In the genomic region with DNA sequence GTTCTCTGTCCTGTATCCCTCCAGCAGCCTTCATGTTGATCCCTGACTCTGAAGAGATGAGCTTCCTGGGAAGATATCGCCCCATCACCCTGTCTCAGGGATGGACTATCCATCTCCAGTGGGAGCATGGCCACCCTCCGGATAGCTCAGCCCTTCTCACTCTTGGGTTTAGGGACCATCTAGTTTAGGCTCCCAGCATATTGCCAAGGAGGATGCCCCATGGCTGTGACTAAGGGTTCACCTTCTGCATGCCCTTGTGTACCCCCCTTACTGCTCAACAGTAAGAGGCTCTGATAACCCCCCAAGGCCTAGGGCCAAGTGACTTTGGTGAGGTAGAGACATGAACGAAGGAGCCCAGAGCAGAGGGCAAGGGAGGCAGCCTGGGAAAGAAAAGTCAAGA, we compare ENCODE assay signal across 24 cellular contexts. TPM values are rescaled to one million over a fixed set of nuclear protein-coding genes. Genes with fewer than 3 reads are reported as not detected.
DNase-seq lines count a peak whose midpoint lies in the region; ATAC-seq and TF ChIP-seq lines count a peak whose summit lies in the region.
"Had no signal": no experiment of that assay in that cellular context is flagged by ENCODE, and none has a peak within 500 bp of the region (broad histone marks: within the 10 kb centered on the region; RNA-seq: fewer than 3 reads in every experiment).

No MANE protein-coding gene starts in this region.

- H4K20me1 ChIP-seq in BLaER1, result no peaks in the 10 kb centered on the region

- H3K9me3 Mint-ChIP-seq in activated CD8-positive, alpha-beta T cell treated with anti-CD3 and anti-CD28 coated beads for 36 hours, result no peaks in the 10 kb centered on the region
- no peaks in the 10 kb centered on the region for H3K9me3 Mint-ChIP-seq in activated CD8-positive, alpha-beta T cell treated with anti-CD3 and anti-CD28 coated beads, Interleukin-2, amount 10 ng/mL, durations not matched to agents 7 days and 5 days (ENCODE audit: insufficient read depth)
- H3K9me3 Mint-ChIP-seq: H9, HFFc6 had no signal

- POLR2A ChIA-PET in activated CD8-positive, alpha-beta T cell treated with anti-CD3 and anti-CD28 coated beads for 36 hours (lab: Charles Lee), result no interaction called here
- POLR2A ChIA-PET in activated CD8-positive, alpha-beta T cell treated with anti-CD3 and anti-CD28 coated beads, Interleukin-2, amount 10 ng/mL, durations not matched to agents 7 days and 5 days (lab: Charles Lee), result no interaction called here

- no peaks in the 10 kb centered on the region for H3K36me3 Mint-ChIP-seq in activated CD8-positive, alpha-beta T cell treated with anti-CD3 and anti-CD28 coated beads for 36 hours (ENCODE audit: low read depth)
- no peaks in the 10 kb centered on the region for H3K36me3 Mint-ChIP-seq in activated CD8-positive, alpha-beta T cell treated with anti-CD3 and anti-CD28 coated beads, Interleukin-2, amount 10 ng/mL, durations not matched to agents 7 days and 5 days (ENCODE audit: low read depth)
- peaks cover 2% of the 10 kb centered on the region for H3K36me3 Mint-ChIP-seq in T-helper 17 cell (ENCODE audit: low read depth)
- H3K36me3 Mint-ChIP-seq: CD14-positive monocyte had no signal

- no peak for ATAC-seq in activated CD8-positive, alpha-beta T cell treated with anti-CD3 and anti-CD28 coated beads for 36 hours
- ATAC-seq in activated CD8-positive, alpha-beta T cell treated with anti-CD3 and anti-CD28 coated beads, Interleukin-2, amount 10 ng/mL, durations not matched to agents 7 days and 5 days, result no peak
- ATAC-seq in T-helper 17 cell (no peak), lower lobe of right lung (no peak), left colon (no peak)
- ATAC-seq: GM12878, K562 had no signal

- no peak overlapping the region for H3K4me3 ChIP-seq in BLaER1
- H3K4me3 ChIP-seq in lower lobe of right lung, result no peak overlapping the region
- H3K4me3 ChIP-seq: GM12878, K562, Peyer's patch, SJCRH30 had no signal

- H3K4me2 ChIP-seq in BLaER1, result peak overlapping the region; percentile 67

- H3K4me3 Mint-ChIP-seq in activated CD8-positive, alpha-beta T cell treated with anti-CD3 and anti-CD28 coated beads for 36 hours, result no peak overlapping the region
- H3K4me3 Mint-ChIP-seq in activated CD8-positive, alpha-beta T cell treated with anti-CD3 and anti-CD28 coated beads, Interleukin-2, amount 10 ng/mL, durations not matched to agents 7 days and 5 days, result no peak overlapping the region
- peak overlapping the region; percentile 59 for H3K4me3 Mint-ChIP-seq in T-helper 17 cell
- H3K4me3 Mint-ChIP-seq: CD14-positive monocyte, H9, HFFc6 had no signal

- H3K36me3 ChIP-seq in BLaER1 (no peaks in the 10 kb centered on the region), lower lobe of right lung (no peaks in the 10 kb centered on the region)
- H3K36me3 ChIP-seq: Peyer's patch, SJCRH30 had no signal

- H3K9me3 ChIP-seq in BLaER1, result no peaks in the 10 kb centered on the region
- no peaks in the 10 kb centered on the region for H3K9me3 ChIP-seq in T-helper 17 cell (ENCODE audit: control insufficient read depth, low read length, poor library complexity, severe bottlenecking)
- no peaks in the 10 kb centered on the region for H3K9me3 ChIP-seq in lower lobe of right lung
- H3K9me3 ChIP-seq: Peyer's patch, SJCRH30 had no signal

- no peaks in the 10 kb centered on the region for H3K27me3 Mint-ChIP-seq in activated CD8-positive, alpha-beta T cell treated with anti-CD3 and anti-CD28 coated beads for 36 hours
- no peaks in the 10 kb centered on the region for H3K27me3 Mint-ChIP-seq in activated CD8-positive, alpha-beta T cell treated with anti-CD3 and anti-CD28 coated beads, Interleukin-2, amount 10 ng/mL, durations not matched to agents 7 days and 5 days (ENCODE audit: low read depth)
- H3K27me3 Mint-ChIP-seq in T-helper 17 cell, result peaks cover 11% of the 10 kb centered on the region

- TF ChIP-seq CTCF in activated CD8-positive, alpha-beta T cell treated with anti-CD3 and anti-CD28 coated beads for 36 hours (IDR thresholded peaks at IDR 0.05), result no peak
- no peak for TF ChIP-seq CTCF in lower lobe of right lung (IDR thresholded peaks at IDR 0.05)

- CTCF ChIA-PET in activated CD8-positive, alpha-beta T cell treated with anti-CD3 and anti-CD28 coated beads for 36 hours (lab: Charles Lee), result interaction anchor here (1.3 to 13.1 kb wide), 5 partner anchors 9 to 125 kb away, joined by 3 to 172 read pairs (median 4); a partner anchor contains a TSS
- CTCF ChIA-PET in activated CD8-positive, alpha-beta T cell treated with anti-CD3 and anti-CD28 coated beads, Interleukin-2, amount 10 ng/mL, durations not matched to agents 7 days and 5 days (lab: Charles Lee), result interaction anchor here (0.7 to 11.6 kb wide), 3 partner anchors 19 to 123 kb away, joined by 3 to 172 read pairs (median 4); no protein-coding TSS in a partner anchor

- no peak for DNase-seq in activated CD8-positive, alpha-beta T cell treated with anti-CD3 and anti-CD28 coated beads for 36 hours
- no peak for DNase-seq in activated CD8-positive, alpha-beta T cell treated with anti-CD3 and anti-CD28 coated beads, Interleukin-2, amount 10 ng/mL, durations not matched to agents 7 days and 5 days
- DNase-seq in T-helper 17 cell (no peak), lower lobe of right lung (peak; percentile 7), left colon (no peak), D341Med (ENCODE audit: low spot score) (no peak), epidermal melanocyte (ENCODE audit: insufficient read length, low spot score) (no peak)
- DNase-seq: DMS 273 treated with DMSO at 0.1 percent for 48 hours, DMS79 treated with DMSO at 0.1 percent for 48 hours, H9, HFFc6, NCI-H1092, NCI-H1436, NCI-H187 treated with DMSO at 0.1 percent for 48 hours, NCI-H510A, NCI-H82, SJCRH30 had no signal

- H3K27ac ChIP-seq in BLaER1, result no peak overlapping the region
- no peak overlapping the region for H3K27ac ChIP-seq in lower lobe of right lung
- H3K27ac ChIP-seq: 22Rv1, Peyer's patch, SJCRH30 had no signal

- intact Hi-C loops in activated CD8-positive, alpha-beta T cell treated with anti-CD3 and anti-CD28 coated beads for 36 hours (cut with micrococcal nuclease), result no loop called here
- intact Hi-C loops in lower lobe of right lung (cut with DNase I) (no loop called here), left colon (cut with DNase I, micrococcal nuclease) (no loop called here)

- H3K4me1 ChIP-seq in BLaER1 (peaks cover 56% of the 10 kb centered on the region), lower lobe of right lung (peaks cover 19% of the 10 kb centered on the region)

- peak overlapping the region; percentile 13 for H3K27ac Mint-ChIP-seq in activated CD8-positive, alpha-beta T cell treated with anti-CD3 and anti-CD28 coated beads for 36 hours
- H3K27ac Mint-ChIP-seq in activated CD8-positive, alpha-beta T cell treated with anti-CD3 and anti-CD28 coated beads, Interleukin-2, amount 10 ng/mL, durations not matched to agents 7 days and 5 days, result no peak overlapping the region
- no peak overlapping the region for H3K27ac Mint-ChIP-seq in T-helper 17 cell
- H3K27ac Mint-ChIP-seq: H9, HFFc6 had no signal

- H3K27me3 ChIP-seq in BLaER1 (peaks cover 9% of the 10 kb centered on the region), lower lobe of right lung (ENCODE audit: low read depth) (no peaks in the 10 kb centered on the region)
- H3K27me3 ChIP-seq: Peyer's patch, SJCRH30 had no signal

- H3K4me1 Mint-ChIP-seq in activated CD8-positive, alpha-beta T cell treated with anti-CD3 and anti-CD28 coated beads for 36 hours (ENCODE audit: low read depth), result peaks cover 53% of the 10 kb centered on the region
- peaks cover 54% of the 10 kb centered on the region for H3K4me1 Mint-ChIP-seq in activated CD8-positive, alpha-beta T cell treated with anti-CD3 and anti-CD28 coated beads, Interleukin-2, amount 10 ng/mL, durations not matched to agents 7 days and 5 days (ENCODE audit: low read depth)
- peaks cover 37% of the 10 kb centered on the region for H3K4me1 Mint-ChIP-seq in T-helper 17 cell

- H3K9ac ChIP-seq in BLaER1, result no peak overlapping the region

RNA-seq across cellular contexts. Expression of a gene that starts 1.3 kb away (rescaled TPM):
- total RNA-seq in activated CD8-positive, alpha-beta T cell treated with anti-CD3 and anti-CD28 coated beads for 36 hours, result 1 to 10 TPM; 3.5 to 4.7 TPM
- 1 to 10 TPM; 1.8 to 2.5 TPM for total RNA-seq in activated CD8-positive, alpha-beta T cell treated with anti-CD3 and anti-CD28 coated beads, Interleukin-2, amount 10 ng/mL, durations not matched to agents 7 days and 5 days
- 1 to 10 TPM; 2.0 to 2.4 TPM for total RNA-seq in T-helper 17 cell
- 7.0 TPM for total RNA-seq in lower lobe of right lung
- total RNA-seq in left colon, result under 1 TPM; 0.46 to 0.87 TPM
- total RNA-seq: HFFc6, LHCN-M2, Peyer's patch, SJCRH30 had no signal

RNA-seq across cellular contexts. Expression of a gene that starts 51.5 kb away (rescaled TPM):
- not detected for total RNA-seq in activated CD8-positive, alpha-beta T cell treated with anti-CD3 and anti-CD28 coated beads for 36 hours
- total RNA-seq in activated CD8-positive, alpha-beta T cell treated with anti-CD3 and anti-CD28 coated beads, Interleukin-2, amount 10 ng/mL, durations not matched to agents 7 days and 5 days, result under 1 TPM in 1 of 2 experiments, not detected in 1; 0.24 TPM
- total RNA-seq in T-helper 17 cell (under 1 TPM in 1 of 2 donors, not detected in 1; 0.62 TPM), lower lobe of right lung (61.2 TPM), left colon (10 to 100 TPM in 1 of 2 donors, 1 to 10 TPM in 1; 4.4 to 37.2 TPM)
- total RNA-seq: HFFc6 had no signal

RNA-seq across cellular contexts. Expression of a gene that starts 58.3 kb away (rescaled TPM):
- total RNA-seq in activated CD8-positive, alpha-beta T cell treated with anti-CD3 and anti-CD28 coated beads for 36 hours, result 10 to 100 TPM; 73.3 to 80.9 TPM
- total RNA-seq in activated CD8-positive, alpha-beta T cell treated with anti-CD3 and anti-CD28 coated beads, Interleukin-2, amount 10 ng/mL, durations not matched to agents 7 days and 5 days, result 100 to 1,000 TPM; 202 to 210 TPM
- total RNA-seq in T-helper 17 cell, result 100 to 1,000 TPM; 262 to 274 TPM
- 37.7 TPM for total RNA-seq in lower lobe of right lung
- 10 to 100 TPM in 1 of 2 donors, 1 to 10 TPM in 1; 4.4 to 19.0 TPM for total RNA-seq in left colon
- total RNA-seq: H9, HFFc6, LHCN-M2, SJCRH30 had no signal
